In the genomic region with DNA sequence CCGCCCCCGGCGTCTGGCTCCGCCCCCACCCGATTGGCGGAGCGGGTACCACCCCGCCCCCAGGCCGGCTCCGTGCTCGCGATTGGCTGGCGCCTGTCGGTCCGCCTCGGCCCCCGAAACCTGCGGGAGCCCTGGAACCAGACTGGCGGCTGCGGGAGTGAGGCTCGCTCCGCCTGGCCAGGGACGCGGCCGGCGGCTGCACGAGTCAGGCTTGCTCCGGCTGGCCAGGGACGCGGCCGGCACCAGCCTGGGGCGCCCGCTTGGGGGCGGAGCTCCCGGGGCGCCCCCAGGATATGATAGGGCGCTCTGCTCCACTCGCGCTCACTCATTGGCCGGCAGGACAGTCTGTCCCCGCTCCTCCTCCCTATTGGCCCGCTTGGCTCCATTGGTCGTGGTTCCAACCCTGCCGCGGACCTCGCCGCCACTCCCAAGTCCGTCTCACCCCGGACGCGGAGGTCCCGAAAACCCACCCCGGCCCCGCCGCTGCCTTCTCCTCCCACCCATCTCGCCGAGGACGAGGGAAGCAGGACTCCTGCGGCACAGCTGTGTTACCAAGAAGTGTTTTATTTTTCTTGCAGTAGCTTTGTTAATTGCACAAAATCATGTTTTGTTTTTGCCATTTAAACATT, we compare ENCODE assay signal across 1 cellular context.
TF ChIP-seq lines count a peak whose summit lies in the region.

No MANE protein-coding gene starts in this region.

TF ChIP-seq in K562, 482 proteins besides CTCF, POLR2A, EP300 and RAD21 (continues in another document):
- TF ChIP-seq SUPT5H (IDR thresholded peaks at IDR 0.05) (peak; percentile 61; the same call in 1 of the 2 replicates), CHD2 (IDR thresholded peaks at IDR 0.05; ENCODE audit: low read depth, low read length) (peak; percentile 86), SMC3 (conservative IDR thresholded peaks at IDR 0.05; ENCODE audit: insufficient read depth, low read depth, low read length) (no peak), TBP (optimal IDR thresholded peaks at IDR 0.05; ENCODE audit: low read depth, low read length) (peak; percentile 41), ELF4 (CRISPR knock-in tag; IDR thresholded peaks at IDR 0.05) (0 out of 2 replicates have a peak, but pooled peaks have one; percentile 8), CBFA2T2 (conservative IDR thresholded peaks at IDR 0.05) (no peak), SAP30 (IDR thresholded peaks at IDR 0.05; ENCODE audit: borderline replicate concordance, insufficient read depth, low read depth, low read length, poor library complexity, severe bottlenecking) (peak; percentile 7), TAF1 (IDR thresholded peaks at IDR 0.05; ENCODE audit: control insufficient read depth, extremely low read depth, insufficient read depth, low read length, severe bottlenecking) (peak; percentile 21), POLR2G (IDR thresholded peaks at IDR 0.05; ENCODE audit: low read depth, low read length) (peak; percentile 88), JUND (IDR thresholded peaks at IDR 0.05; ENCODE audit: borderline replicate concordance, low read depth, low read length) (0 out of 2 replicates have a peak, but pooled peaks have one; percentile 10), JUND (tag; IDR thresholded peaks at IDR 0.05; ENCODE audit: borderline replicate concordance, low read depth, low read length) (no peak), SRSF1 (IDR thresholded peaks at IDR 0.05; ENCODE audit: low read depth, low read length) (0 out of 2 replicates have a peak, but pooled peaks have one; percentile 15), NR2C1 (IDR thresholded peaks at IDR 0.05) (no peak), NR2C1 (tag; IDR thresholded peaks at IDR 0.05) (no peak), CTBP1 (IDR thresholded peaks at IDR 0.05; ENCODE audit: borderline replicate concordance) (peak; percentile 45; the same call in 1 of the 2 replicates), HOXB6 (CRISPR knock-in tag; IDR thresholded peaks at IDR 0.05; ENCODE audit: borderline replicate concordance) (no peak), FIP1L1 (IDR thresholded peaks at IDR 0.05; ENCODE audit: low read depth, low read length, poor library complexity, severe bottlenecking) (peak; percentile 83), TARDBP (IDR thresholded peaks at IDR 0.05) (no peak), TSC22D4 (tag; IDR thresholded peaks at IDR 0.05) (no peak), POLR2B (IDR thresholded peaks at IDR 0.05; ENCODE audit: low read depth, partially characterized antibody) (peak; percentile 38), ELF1 (tag; IDR thresholded peaks at IDR 0.05) (peak; percentile 29; the same call in 1 of the 2 replicates), HNRNPH1 (optimal IDR thresholded peaks at IDR 0.05; ENCODE audit: low read depth, low read length) (peak; percentile 31), KAT7 (CRISPR knock-in tag; IDR thresholded peaks at IDR 0.05; ENCODE audit: borderline replicate concordance) (peak; percentile 15; the same call in 1 of the 2 replicates), ASH1L (IDR thresholded peaks at IDR 0.05; ENCODE audit: borderline replicate concordance, low read depth, partially characterized antibody) (peak; percentile 94), ZNF263 (CRISPR knock-in tag; IDR thresholded peaks at IDR 0.05; ENCODE audit: borderline replicate concordance) (peak; percentile 4; the same call in 1 of the 2 replicates), POLR3G (IDR thresholded peaks at IDR 0.05; ENCODE audit: extremely low read depth, insufficient read length, insufficient replicate concordance) (no peak), RB1 (IDR thresholded peaks at IDR 0.05; ENCODE audit: low read depth) (0 out of 2 replicates have a peak, but pooled peaks have one; percentile 47), RBM39 (optimal IDR thresholded peaks at IDR 0.05; ENCODE audit: low read depth, low read length) (no peak)
- TF ChIP-seq, protein P1, sequence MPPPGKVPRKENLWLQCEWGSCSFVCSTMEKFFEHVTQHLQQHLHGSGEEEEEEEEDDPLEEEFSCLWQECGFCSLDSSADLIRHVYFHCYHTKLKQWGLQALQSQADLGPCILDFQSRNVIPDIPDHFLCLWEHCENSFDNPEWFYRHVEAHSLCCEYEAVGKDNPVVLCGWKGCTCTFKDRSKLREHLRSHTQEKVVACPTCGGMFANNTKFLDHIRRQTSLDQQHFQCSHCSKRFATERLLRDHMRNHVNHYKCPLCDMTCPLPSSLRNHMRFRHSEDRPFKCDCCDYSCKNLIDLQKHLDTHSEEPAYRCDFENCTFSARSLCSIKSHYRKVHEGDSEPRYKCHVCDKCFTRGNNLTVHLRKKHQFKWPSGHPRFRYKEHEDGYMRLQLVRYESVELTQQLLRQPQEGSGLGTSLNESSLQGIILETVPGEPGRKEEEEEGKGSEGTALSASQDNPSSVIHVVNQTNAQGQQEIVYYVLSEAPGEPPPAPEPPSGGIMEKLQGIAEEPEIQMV (tag; conservative IDR thresholded peaks at IDR 0.05; ENCODE audit: low read depth), result peak; percentile 74; the same call in 1 of the 2 replicates
- TF ChIP-seq, protein P2, sequence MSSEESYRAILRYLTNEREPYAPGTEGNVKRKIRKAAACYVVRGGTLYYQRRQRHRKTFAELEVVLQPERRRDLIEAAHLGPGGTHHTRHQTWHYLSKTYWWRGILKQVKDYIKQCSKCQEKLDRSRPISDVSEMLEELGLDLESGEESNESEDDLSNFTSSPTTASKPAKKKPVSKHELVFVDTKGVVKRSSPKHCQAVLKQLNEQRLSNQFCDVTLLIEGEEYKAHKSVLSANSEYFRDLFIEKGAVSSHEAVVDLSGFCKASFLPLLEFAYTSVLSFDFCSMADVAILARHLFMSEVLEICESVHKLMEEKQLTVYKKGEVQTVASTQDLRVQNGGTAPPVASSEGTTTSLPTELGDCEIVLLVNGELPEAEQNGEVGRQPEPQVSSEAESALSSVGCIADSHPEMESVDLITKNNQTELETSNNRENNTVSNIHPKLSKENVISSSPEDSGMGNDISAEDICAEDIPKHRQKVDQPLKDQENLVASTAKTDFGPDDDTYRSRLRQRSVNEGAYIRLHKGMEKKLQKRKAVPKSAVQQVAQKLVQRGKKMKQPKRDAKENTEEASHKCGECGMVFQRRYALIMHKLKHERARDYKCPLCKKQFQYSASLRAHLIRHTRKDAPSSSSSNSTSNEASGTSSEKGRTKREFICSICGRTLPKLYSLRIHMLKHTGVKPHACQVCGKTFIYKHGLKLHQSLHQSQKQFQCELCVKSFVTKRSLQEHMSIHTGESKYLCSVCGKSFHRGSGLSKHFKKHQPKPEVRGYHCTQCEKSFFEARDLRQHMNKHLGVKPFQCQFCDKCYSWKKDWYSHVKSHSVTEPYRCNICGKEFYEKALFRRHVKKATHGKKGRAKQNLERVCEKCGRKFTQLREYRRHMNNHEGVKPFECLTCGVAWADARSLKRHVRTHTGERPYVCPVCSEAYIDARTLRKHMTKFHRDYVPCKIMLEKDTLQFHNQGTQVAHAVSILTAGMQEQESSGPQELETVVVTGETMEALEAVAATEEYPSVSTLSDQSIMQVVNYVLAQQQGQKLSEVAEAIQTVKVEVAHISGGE (CRISPR knock-in tag; IDR thresholded peaks at IDR 0.05), result peak in 1 of 3 experiments; percentile 59; a peak in 2 of 6 replicates
- TF ChIP-seq, protein P3, sequence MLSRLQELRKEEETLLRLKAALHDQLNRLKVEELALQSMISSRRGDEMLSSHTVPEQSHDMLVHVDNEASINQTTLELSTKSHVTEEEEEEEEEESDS (CRISPR knock-in tag; IDR thresholded peaks at IDR 0.05), result no peak
- TF ChIP-seq, protein P4, sequence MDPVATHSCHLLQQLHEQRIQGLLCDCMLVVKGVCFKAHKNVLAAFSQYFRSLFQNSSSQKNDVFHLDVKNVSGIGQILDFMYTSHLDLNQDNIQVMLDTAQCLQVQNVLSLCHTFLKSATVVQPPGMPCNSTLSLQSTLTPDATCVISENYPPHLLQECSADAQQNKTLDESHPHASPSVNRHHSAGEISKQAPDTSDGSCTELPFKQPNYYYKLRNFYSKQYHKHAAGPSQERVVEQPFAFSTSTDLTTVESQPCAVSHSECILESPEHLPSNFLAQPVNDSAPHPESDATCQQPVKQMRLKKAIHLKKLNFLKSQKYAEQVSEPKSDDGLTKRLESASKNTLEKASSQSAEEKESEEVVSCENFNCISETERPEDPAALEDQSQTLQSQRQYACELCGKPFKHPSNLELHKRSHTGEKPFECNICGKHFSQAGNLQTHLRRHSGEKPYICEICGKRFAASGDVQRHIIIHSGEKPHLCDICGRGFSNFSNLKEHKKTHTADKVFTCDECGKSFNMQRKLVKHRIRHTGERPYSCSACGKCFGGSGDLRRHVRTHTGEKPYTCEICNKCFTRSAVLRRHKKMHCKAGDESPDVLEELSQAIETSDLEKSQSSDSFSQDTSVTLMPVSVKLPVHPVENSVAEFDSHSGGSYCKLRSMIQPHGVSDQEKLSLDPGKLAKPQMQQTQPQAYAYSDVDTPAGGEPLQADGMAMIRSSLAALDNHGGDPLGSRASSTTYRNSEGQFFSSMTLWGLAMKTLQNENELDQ (CRISPR knock-in tag; IDR thresholded peaks at IDR 0.05; ENCODE audit: borderline replicate concordance), result no peak
- TF ChIP-seq, protein P5, sequence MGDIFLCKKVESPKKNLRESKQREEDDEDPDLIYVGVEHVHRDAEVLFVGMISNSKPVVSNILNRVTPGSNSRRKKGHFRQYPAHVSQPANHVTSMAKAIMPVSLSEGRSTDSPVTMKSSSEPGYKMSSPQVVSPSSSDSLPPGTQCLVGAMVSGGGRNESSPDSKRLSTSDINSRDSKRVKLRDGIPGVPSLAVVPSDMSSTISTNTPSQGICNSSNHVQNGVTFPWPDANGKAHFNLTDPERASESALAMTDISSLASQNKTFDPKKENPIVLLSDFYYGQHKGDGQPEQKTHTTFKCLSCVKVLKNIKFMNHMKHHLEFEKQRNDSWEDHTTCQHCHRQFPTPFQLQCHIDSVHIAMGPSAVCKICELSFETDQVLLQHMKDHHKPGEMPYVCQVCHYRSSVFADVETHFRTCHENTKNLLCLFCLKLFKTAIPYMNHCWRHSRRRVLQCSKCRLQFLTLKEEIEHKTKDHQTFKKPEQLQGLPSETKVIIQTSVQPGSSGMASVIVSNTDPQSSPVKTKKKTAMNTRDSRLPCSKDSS (IDR thresholded peaks at IDR 0.05; ENCODE audit: low read depth, partially characterized antibody), result no peak
- TF ChIP-seq, protein P6, sequence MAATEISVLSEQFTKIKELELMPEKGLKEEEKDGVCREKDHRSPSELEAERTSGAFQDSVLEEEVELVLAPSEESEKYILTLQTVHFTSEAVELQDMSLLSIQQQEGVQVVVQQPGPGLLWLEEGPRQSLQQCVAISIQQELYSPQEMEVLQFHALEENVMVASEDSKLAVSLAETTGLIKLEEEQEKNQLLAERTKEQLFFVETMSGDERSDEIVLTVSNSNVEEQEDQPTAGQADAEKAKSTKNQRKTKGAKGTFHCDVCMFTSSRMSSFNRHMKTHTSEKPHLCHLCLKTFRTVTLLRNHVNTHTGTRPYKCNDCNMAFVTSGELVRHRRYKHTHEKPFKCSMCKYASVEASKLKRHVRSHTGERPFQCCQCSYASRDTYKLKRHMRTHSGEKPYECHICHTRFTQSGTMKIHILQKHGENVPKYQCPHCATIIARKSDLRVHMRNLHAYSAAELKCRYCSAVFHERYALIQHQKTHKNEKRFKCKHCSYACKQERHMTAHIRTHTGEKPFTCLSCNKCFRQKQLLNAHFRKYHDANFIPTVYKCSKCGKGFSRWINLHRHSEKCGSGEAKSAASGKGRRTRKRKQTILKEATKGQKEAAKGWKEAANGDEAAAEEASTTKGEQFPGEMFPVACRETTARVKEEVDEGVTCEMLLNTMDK (IDR thresholded peaks at IDR 0.05; ENCODE audit: borderline replicate concordance, insufficient read depth, low read depth, low read length, poor library complexity, severe bottlenecking), result no peak
- TF ChIP-seq, protein P7, sequence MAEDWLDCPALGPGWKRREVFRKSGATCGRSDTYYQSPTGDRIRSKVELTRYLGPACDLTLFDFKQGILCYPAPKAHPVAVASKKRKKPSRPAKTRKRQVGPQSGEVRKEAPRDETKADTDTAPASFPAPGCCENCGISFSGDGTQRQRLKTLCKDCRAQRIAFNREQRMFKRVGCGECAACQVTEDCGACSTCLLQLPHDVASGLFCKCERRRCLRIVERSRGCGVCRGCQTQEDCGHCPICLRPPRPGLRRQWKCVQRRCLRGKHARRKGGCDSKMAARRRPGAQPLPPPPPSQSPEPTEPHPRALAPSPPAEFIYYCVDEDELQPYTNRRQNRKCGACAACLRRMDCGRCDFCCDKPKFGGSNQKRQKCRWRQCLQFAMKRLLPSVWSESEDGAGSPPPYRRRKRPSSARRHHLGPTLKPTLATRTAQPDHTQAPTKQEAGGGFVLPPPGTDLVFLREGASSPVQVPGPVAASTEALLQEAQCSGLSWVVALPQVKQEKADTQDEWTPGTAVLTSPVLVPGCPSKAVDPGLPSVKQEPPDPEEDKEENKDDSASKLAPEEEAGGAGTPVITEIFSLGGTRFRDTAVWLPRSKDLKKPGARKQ (CRISPR knock-in tag; IDR thresholded peaks at IDR 0.05), result no peak
- TF ChIP-seq, protein P8, sequence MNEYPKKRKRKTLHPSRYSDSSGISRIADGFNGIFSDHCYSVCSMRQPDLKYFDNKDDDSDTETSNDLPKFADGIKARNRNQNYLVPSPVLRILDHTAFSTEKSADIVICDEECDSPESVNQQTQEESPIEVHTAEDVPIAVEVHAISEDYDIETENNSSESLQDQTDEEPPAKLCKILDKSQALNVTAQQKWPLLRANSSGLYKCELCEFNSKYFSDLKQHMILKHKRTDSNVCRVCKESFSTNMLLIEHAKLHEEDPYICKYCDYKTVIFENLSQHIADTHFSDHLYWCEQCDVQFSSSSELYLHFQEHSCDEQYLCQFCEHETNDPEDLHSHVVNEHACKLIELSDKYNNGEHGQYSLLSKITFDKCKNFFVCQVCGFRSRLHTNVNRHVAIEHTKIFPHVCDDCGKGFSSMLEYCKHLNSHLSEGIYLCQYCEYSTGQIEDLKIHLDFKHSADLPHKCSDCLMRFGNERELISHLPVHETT (CRISPR knock-in tag; conservative IDR thresholded peaks at IDR 0.05 in 1 of 2, IDR thresholded peaks at IDR 0.05 in 1 of 2), result peak in 1 of 2 experiments; percentile 57; a peak in 1 of 4 replicates
- TF ChIP-seq, protein P9, sequence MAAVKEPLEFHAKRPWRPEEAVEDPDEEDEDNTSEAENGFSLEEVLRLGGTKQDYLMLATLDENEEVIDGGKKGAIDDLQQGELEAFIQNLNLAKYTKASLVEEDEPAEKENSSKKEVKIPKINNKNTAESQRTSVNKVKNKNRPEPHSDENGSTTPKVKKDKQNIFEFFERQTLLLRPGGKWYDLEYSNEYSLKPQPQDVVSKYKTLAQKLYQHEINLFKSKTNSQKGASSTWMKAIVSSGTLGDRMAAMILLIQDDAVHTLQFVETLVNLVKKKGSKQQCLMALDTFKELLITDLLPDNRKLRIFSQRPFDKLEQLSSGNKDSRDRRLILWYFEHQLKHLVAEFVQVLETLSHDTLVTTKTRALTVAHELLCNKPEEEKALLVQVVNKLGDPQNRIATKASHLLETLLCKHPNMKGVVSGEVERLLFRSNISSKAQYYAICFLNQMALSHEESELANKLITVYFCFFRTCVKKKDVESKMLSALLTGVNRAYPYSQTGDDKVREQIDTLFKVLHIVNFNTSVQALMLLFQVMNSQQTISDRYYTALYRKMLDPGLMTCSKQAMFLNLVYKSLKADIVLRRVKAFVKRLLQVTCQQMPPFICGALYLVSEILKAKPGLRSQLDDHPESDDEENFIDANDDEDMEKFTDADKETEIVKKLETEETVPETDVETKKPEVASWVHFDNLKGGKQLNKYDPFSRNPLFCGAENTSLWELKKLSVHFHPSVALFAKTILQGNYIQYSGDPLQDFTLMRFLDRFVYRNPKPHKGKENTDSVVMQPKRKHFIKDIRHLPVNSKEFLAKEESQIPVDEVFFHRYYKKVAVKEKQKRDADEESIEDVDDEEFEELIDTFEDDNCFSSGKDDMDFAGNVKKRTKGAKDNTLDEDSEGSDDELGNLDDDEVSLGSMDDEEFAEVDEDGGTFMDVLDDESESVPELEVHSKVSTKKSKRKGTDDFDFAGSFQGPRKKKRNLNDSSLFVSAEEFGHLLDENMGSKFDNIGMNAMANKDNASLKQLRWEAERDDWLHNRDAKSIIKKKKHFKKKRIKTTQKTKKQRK (IDR thresholded peaks at IDR 0.05; ENCODE audit: borderline replicate concordance, low read depth, low read length), result 0 out of 2 replicates have a peak, but pooled peaks have one; percentile 46
